In genomic region chr19:4123615-4124568, GRCh38 we compare ENCODE assay signal across 1 cellular context.
A peak's percentile ranks its signal among the peaks of the same experiment; 100 is the strongest.
TF ChIP-seq lines count a peak whose summit lies in the region.

Gene MAP2K2 (minus strand): TSS chr19:4124122. CDS start chr19:4123875, 247 bp downstream.

TF ChIP-seq in K562, 482 proteins besides CTCF, POLR2A, EP300 and RAD21 (continued from another document and continues in another):
- TF ChIP-seq, protein P1, sequence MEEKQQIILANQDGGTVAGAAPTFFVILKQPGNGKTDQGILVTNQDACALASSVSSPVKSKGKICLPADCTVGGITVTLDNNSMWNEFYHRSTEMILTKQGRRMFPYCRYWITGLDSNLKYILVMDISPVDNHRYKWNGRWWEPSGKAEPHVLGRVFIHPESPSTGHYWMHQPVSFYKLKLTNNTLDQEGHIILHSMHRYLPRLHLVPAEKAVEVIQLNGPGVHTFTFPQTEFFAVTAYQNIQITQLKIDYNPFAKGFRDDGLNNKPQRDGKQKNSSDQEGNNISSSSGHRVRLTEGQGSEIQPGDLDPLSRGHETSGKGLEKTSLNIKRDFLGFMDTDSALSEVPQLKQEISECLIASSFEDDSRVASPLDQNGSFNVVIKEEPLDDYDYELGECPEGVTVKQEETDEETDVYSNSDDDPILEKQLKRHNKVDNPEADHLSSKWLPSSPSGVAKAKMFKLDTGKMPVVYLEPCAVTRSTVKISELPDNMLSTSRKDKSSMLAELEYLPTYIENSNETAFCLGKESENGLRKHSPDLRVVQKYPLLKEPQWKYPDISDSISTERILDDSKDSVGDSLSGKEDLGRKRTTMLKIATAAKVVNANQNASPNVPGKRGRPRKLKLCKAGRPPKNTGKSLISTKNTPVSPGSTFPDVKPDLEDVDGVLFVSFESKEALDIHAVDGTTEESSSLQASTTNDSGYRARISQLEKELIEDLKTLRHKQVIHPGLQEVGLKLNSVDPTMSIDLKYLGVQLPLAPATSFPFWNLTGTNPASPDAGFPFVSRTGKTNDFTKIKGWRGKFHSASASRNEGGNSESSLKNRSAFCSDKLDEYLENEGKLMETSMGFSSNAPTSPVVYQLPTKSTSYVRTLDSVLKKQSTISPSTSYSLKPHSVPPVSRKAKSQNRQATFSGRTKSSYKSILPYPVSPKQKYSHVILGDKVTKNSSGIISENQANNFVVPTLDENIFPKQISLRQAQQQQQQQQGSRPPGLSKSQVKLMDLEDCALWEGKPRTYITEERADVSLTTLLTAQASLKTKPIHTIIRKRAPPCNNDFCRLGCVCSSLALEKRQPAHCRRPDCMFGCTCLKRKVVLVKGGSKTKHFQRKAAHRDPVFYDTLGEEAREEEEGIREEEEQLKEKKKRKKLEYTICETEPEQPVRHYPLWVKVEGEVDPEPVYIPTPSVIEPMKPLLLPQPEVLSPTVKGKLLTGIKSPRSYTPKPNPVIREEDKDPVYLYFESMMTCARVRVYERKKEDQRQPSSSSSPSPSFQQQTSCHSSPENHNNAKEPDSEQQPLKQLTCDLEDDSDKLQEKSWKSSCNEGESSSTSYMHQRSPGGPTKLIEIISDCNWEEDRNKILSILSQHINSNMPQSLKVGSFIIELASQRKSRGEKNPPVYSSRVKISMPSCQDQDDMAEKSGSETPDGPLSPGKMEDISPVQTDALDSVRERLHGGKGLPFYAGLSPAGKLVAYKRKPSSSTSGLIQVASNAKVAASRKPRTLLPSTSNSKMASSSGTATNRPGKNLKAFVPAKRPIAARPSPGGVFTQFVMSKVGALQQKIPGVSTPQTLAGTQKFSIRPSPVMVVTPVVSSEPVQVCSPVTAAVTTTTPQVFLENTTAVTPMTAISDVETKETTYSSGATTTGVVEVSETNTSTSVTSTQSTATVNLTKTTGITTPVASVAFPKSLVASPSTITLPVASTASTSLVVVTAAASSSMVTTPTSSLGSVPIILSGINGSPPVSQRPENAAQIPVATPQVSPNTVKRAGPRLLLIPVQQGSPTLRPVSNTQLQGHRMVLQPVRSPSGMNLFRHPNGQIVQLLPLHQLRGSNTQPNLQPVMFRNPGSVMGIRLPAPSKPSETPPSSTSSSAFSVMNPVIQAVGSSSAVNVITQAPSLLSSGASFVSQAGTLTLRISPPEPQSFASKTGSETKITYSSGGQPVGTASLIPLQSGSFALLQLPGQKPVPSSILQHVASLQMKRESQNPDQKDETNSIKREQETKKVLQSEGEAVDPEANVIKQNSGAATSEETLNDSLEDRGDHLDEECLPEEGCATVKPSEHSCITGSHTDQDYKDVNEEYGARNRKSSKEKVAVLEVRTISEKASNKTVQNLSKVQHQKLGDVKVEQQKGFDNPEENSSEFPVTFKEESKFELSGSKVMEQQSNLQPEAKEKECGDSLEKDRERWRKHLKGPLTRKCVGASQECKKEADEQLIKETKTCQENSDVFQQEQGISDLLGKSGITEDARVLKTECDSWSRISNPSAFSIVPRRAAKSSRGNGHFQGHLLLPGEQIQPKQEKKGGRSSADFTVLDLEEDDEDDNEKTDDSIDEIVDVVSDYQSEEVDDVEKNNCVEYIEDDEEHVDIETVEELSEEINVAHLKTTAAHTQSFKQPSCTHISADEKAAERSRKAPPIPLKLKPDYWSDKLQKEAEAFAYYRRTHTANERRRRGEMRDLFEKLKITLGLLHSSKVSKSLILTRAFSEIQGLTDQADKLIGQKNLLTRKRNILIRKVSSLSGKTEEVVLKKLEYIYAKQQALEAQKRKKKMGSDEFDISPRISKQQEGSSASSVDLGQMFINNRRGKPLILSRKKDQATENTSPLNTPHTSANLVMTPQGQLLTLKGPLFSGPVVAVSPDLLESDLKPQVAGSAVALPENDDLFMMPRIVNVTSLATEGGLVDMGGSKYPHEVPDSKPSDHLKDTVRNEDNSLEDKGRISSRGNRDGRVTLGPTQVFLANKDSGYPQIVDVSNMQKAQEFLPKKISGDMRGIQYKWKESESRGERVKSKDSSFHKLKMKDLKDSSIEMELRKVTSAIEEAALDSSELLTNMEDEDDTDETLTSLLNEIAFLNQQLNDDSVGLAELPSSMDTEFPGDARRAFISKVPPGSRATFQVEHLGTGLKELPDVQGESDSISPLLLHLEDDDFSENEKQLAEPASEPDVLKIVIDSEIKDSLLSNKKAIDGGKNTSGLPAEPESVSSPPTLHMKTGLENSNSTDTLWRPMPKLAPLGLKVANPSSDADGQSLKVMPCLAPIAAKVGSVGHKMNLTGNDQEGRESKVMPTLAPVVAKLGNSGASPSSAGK (IDR thresholded peaks at IDR 0.05) = peak; percentile 93
- TF ChIP-seq ID3 (CRISPR knock-in tag; IDR thresholded peaks at IDR 0.05) (no peak), ID3 (tag; IDR thresholded peaks at IDR 0.05) (0 out of 2 replicates have a peak, but pooled peaks have one; percentile 40), HNRNPL (IDR thresholded peaks at IDR 0.05; ENCODE audit: low read depth, low read length) (peak; percentile 88; the same call in 1 of the 2 replicates), CREM (IDR thresholded peaks at IDR 0.05; ENCODE audit: low read depth) (peak; percentile 64), SMARCE1 (IDR thresholded peaks at IDR 0.05) (no peak), ZFP30 (CRISPR knock-in tag; IDR thresholded peaks at IDR 0.05; ENCODE audit: borderline replicate concordance) (no peak), RBM34 (IDR thresholded peaks at IDR 0.05; ENCODE audit: borderline replicate concordance, insufficient read depth, low read length) (no peak), NR2C1 (IDR thresholded peaks at IDR 0.05) (no peak), NR2C1 (tag; IDR thresholded peaks at IDR 0.05) (no peak), ZNF175 (CRISPR knock-in tag; IDR thresholded peaks at IDR 0.05; ENCODE audit: low read depth) (no peak), CHD7 (IDR thresholded peaks at IDR 0.05; ENCODE audit: low read depth, low read length) (no peak), RBM25 (IDR thresholded peaks at IDR 0.05; ENCODE audit: low read depth, low read length, severe bottlenecking) (peak; percentile 100), ZEB2 (IDR thresholded peaks at IDR 0.05) (no peak), NR2F6 (CRISPR knock-in tag; IDR thresholded peaks at IDR 0.05) (no peak), MTA3 (IDR thresholded peaks at IDR 0.05; ENCODE audit: borderline replicate concordance) (peak; percentile 78), ZNF134 (CRISPR knock-in tag; conservative IDR thresholded peaks at IDR 0.05) (no peak)
- TF ChIP-seq, protein P2, sequence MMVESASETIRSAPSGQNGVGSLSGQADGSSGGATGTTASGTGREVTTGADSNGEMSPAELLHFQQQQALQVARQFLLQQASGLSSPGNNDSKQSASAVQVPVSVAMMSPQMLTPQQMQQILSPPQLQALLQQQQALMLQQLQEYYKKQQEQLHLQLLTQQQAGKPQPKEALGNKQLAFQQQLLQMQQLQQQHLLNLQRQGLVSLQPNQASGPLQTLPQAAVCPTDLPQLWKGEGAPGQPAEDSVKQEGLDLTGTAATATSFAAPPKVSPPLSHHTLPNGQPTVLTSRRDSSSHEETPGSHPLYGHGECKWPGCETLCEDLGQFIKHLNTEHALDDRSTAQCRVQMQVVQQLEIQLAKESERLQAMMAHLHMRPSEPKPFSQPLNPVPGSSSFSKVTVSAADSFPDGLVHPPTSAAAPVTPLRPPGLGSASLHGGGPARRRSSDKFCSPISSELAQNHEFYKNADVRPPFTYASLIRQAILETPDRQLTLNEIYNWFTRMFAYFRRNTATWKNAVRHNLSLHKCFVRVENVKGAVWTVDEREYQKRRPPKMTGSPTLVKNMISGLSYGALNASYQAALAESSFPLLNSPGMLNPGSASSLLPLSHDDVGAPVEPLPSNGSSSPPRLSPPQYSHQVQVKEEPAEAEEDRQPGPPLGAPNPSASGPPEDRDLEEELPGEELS (CRISPR knock-in tag; IDR thresholded peaks at IDR 0.05; ENCODE audit: borderline replicate concordance) = peak; percentile 54; the same call in 1 of the 2 replicates
- TF ChIP-seq, protein P3, sequence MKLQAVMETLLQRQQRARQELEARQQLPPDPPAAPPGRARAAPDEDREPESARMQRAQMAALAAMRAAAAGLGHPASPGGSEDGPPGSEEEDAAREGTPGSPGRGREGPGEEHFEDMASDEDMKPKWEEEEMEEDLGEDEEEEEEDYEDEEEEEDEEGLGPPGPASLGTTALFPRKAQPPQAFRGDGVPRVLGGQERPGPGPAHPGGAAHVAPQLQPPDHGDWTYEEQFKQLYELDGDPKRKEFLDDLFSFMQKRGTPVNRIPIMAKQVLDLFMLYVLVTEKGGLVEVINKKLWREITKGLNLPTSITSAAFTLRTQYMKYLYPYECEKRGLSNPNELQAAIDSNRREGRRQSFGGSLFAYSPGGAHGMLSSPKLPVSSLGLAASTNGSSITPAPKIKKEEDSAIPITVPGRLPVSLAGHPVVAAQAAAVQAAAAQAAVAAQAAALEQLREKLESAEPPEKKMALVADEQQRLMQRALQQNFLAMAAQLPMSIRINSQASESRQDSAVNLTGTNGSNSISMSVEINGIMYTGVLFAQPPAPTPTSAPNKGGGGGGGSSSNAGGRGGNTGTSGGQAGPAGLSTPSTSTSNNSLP (IDR thresholded peaks at IDR 0.05; ENCODE audit: borderline replicate concordance, low read depth, low read length) = no peak
- TF ChIP-seq, protein P4, sequence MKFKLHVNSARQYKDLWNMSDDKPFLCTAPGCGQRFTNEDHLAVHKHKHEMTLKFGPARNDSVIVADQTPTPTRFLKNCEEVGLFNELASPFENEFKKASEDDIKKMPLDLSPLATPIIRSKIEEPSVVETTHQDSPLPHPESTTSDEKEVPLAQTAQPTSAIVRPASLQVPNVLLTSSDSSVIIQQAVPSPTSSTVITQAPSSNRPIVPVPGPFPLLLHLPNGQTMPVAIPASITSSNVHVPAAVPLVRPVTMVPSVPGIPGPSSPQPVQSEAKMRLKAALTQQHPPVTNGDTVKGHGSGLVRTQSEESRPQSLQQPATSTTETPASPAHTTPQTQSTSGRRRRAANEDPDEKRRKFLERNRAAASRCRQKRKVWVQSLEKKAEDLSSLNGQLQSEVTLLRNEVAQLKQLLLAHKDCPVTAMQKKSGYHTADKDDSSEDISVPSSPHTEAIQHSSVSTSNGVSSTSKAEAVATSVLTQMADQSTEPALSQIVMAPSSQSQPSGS (CRISPR knock-in tag; IDR thresholded peaks at IDR 0.05) = no peak
- TF ChIP-seq, protein P5, sequence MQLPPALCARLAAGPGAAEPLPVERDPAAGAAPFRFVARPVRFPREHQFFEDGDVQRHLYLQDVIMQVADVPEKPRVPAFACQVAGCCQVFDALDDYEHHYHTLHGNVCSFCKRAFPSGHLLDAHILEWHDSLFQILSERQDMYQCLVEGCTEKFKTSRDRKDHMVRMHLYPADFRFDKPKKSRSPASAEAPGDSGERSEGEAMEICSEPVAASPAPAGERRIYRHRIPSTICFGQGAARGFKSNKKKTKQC (CRISPR knock-in tag; IDR thresholded peaks at IDR 0.05) = no peak; the same call in 1 of the 2 replicates
